30 cellular contexts compared by ENCODE assay signal in genomic region chrX:25196221-25196620, GRCh38.
DNase-seq lines count a peak whose midpoint lies in the region; ATAC-seq, FAIRE-seq and TF ChIP-seq lines count a peak whose summit lies in the region.
"Had no signal": no experiment of that assay in that cellular context is flagged by ENCODE, and none has a peak within 500 bp of the region (broad histone marks: within the 10 kb centered on the region; RNA-seq: fewer than 3 reads in every experiment).

No MANE protein-coding gene starts in this region.

- CTCF ChIA-PET in A549 (lab: Yijun Ruan, JAX), result no interaction called here

- 6% methylated on average over 2 of the region's 2 CpGs for WGBS in A549 (ENCODE audit: missing lambda C conversion rate)

- TF ChIP-seq EP300 in A549 (IDR thresholded peaks at IDR 0.05), result no peak

- TF ChIP-seq CTCF in A549 (IDR thresholded peaks at IDR 0.05), result no peak

- H3K4me2 ChIP-seq in A549, result no peak overlapping the region
- H3K4me2 ChIP-seq: BLaER1; BLaER1 treated with 17β-estradiol and CSF1 and Interleukin-3, amounts not matched to agents 10 nM and 100 nM had no signal

- H3K4me3 ChIP-seq in A549 (no peak overlapping the region), HAP-1 (no peak overlapping the region)
- H3K4me3 ChIP-seq: BLaER1; BLaER1 treated with 17β-estradiol and CSF1 and Interleukin-3, amounts not matched to agents 10 nM and 100 nM had no signal

- DNase-seq in A549 (ENCODE audit: low read depth in 1 of 2, low spot score in 1 of 2), result no peak
- DNase-seq in HAP-1 (ENCODE audit: low spot score in 2 of 2), result peak; percentile 52 to 84
- DNase-seq in erythroblast (lab: John Stamatoyannopoulos, UW), result no peak
- DNase-seq: 8988T; ACHN; AML-193; BE2C; C1 segment of cervical spinal cord; Caco-2; Calu3; CD4-positive, alpha-beta memory T cell; CD4-positive, alpha-beta T cell; CD4-positive, CD25-positive, alpha-beta regulatory T cell; CD8-positive, alpha-beta memory T cell; CD8-positive, alpha-beta T cell; COR-L47; DMS 273 treated with DMSO at 0.1 percent for 48 hours; DMS153; DMS53; DMS79; DMS79 treated with DMSO at 0.1 percent for 48 hours; DND-41; EL had no signal

- ATAC-seq in A549 (no peak), HG03439 (IDR thresholded peaks at IDR 0.05; ENCODE audit: unreplicated experiment) (no peak)
- ATAC-seq: CD8-positive, alpha-beta T cell had no signal

- in situ Hi-C loops in HAP-1 (cut with MboI; ENCODE audit: low sequenced_read_pairs), result no loop called here

- H3K27ac ChIP-seq in A549, result no peak overlapping the region
- H3K27ac ChIP-seq: 22Rv1; BLaER1; BLaER1 treated with 17β-estradiol and CSF1 and Interleukin-3, amounts not matched to agents 10 nM and 100 nM; C4-2B had no signal

- POLR2A ChIA-PET in A549 (lab: Yijun Ruan, JAX), result no interaction called here

- peak; percentile 63 for FAIRE-seq in A549 (lab: Jason Lieb, UNC)
- FAIRE-seq: A204.1, D721Med had no signal

- TF ChIP-seq RAD21 in A549 (conservative IDR thresholded peaks at IDR 0.05 in 1 of 2, IDR thresholded peaks at IDR 0.05 in 1 of 2), result no peak

- TF ChIP-seq POLR2A in A549 (IDR thresholded peaks at IDR 0.05; ENCODE audit: low read length) (no peak), erythroblast (IDR thresholded peaks at IDR 0.05; ENCODE audit: low read length) (no peak)

- H3K4me1 ChIP-seq in A549 (no peaks in the 10 kb centered on the region), HAP-1 (peaks cover 12% of the 10 kb centered on the region)
- H3K4me1 ChIP-seq: BE2C; BLaER1; BLaER1 treated with 17β-estradiol and CSF1 and Interleukin-3, amounts not matched to agents 10 nM and 100 nM; Caco-2 had no signal

- no peaks in the 10 kb centered on the region for H3K27me3 ChIP-seq in HAP-1 (ENCODE audit: low read depth)
- H3K27me3 ChIP-seq: BE2C had no signal

- H3K9me3 ChIP-seq in A549 (no peaks in the 10 kb centered on the region), HAP-1 (no peaks in the 10 kb centered on the region)
- H3K9me3 ChIP-seq: BE2C, Caco-2 had no signal

- no peaks in the 10 kb centered on the region for H3K36me3 ChIP-seq in HAP-1 (replicated peaks)
- H3K36me3 ChIP-seq: BE2C; BLaER1; BLaER1 treated with 17β-estradiol and CSF1 and Interleukin-3, amounts not matched to agents 10 nM and 100 nM had no signal

TF ChIP-seq in A549, 52 proteins besides CTCF, POLR2A, EP300 and RAD21:
- no peak for TF ChIP-seq ZNF302 (CRISPR knock-in tag; IDR thresholded peaks at IDR 0.05)
- TF ChIP-seq ZC3H11A (IDR thresholded peaks at IDR 0.05), result no peak
- no peak for TF ChIP-seq BHLHE40 (IDR thresholded peaks at IDR 0.05; ENCODE audit: low read depth, low read length)
- TF ChIP-seq HMGXB4 (CRISPR knock-in tag; IDR thresholded peaks at IDR 0.05; ENCODE audit: borderline replicate concordance), result no peak
- no peak for TF ChIP-seq KDM1A (IDR thresholded peaks at IDR 0.05; ENCODE audit: low read depth)
- TF ChIP-seq FOSL2 (IDR thresholded peaks at IDR 0.05), result no peak
- no peak for TF ChIP-seq FOSL2 (CRISPR knock-in tag; IDR thresholded peaks at IDR 0.05)
- no peak for TF ChIP-seq MAX (IDR thresholded peaks at IDR 0.05)
- no peak for TF ChIP-seq ZSCAN20 (CRISPR knock-in tag; IDR thresholded peaks at IDR 0.05)
- TF ChIP-seq HDAC2 (IDR thresholded peaks at IDR 0.05), result no peak

Comparison
In these comparisons a context has a peak if more than half of its experiments do, and no peak if none do; other contexts are left out.
1. DNase-seq: peak in HAP-1 (2 of 2); none in A549 (0 of 2) and erythroblast (0 of 2).